18 cellular contexts compared by ENCODE assay signal in genomic region chr4:73248416-73248815, GRCh38. TPM values are rescaled to one million over a fixed set of nuclear protein-coding genes. Genes with fewer than 3 reads are reported as not detected.
DNase-seq lines count a peak whose midpoint lies in the region; ATAC-seq, FAIRE-seq and TF ChIP-seq lines count a peak whose summit lies in the region.
"Had no signal": no experiment of that assay in that cellular context is flagged by ENCODE, and none has a peak within 500 bp of the region (broad histone marks: within the 10 kb centered on the region; RNA-seq: fewer than 3 reads in every experiment).

No MANE protein-coding gene starts in this region.

- H3K27me3 ChIP-seq in DND-41 (ENCODE audit: insufficient read depth, low read length, poor library complexity) (no peaks in the 10 kb centered on the region), K562 (ENCODE audit: control insufficient read depth in 2 of 2, insufficient read depth in 2 of 2, low read length in 2 of 2) (no peaks in the 10 kb centered on the region), small intestine (ENCODE audit: control insufficient read depth in 2 of 2, insufficient read depth in 2 of 2, low read length in 2 of 2) (no peaks in the 10 kb centered on the region)
- H3K27me3 ChIP-seq in CD8-positive, alpha-beta T cell (ENCODE audit: insufficient read depth, low read length) = no peaks in the 10 kb centered on the region
- H3K27me3 ChIP-seq: BLaER1 treated with 17β-estradiol and CSF1 and Interleukin-3, amounts not matched to agents 10 nM and 100 nM had no signal

- peaks cover 83% of the 10 kb centered on the region for H4K20me1 ChIP-seq in DND-41 (ENCODE audit: insufficient read depth, low read length)
- H4K20me1 ChIP-seq in K562 (replicated peaks; ENCODE audit: control insufficient read depth, insufficient read depth, low read length) = peaks cover 10% of the 10 kb centered on the region; the same call in 1 of the 2 replicates

- H2AFZ ChIP-seq in DND-41 (ENCODE audit: low read depth, low read length) (no peak overlapping the region), K562 (ENCODE audit: low read depth, low read length) (no peak overlapping the region)

- no TSS peak for BruUV-seq in K562 (replicated peaks; lab: Mats Ljungman, UMichigan)

- H3K36me3 ChIP-seq in DND-41 (ENCODE audit: insufficient read depth, low read length) = peaks cover 59% of the 10 kb centered on the region
- peaks cover 65% of the 10 kb centered on the region for H3K36me3 ChIP-seq in K562 (ENCODE audit: control insufficient read depth, insufficient read depth, low read length)
- H3K36me3 ChIP-seq in small intestine (ENCODE audit: control insufficient read depth in 2 of 2, insufficient read depth in 2 of 2, low read length in 2 of 2) = peaks cover 0 to 4% of the 10 kb centered on the region in 2 donors
- peaks cover 11% of the 10 kb centered on the region for H3K36me3 ChIP-seq in CD8-positive, alpha-beta T cell (ENCODE audit: insufficient read depth, low read length)

- DNase-seq in DND-41 = no peak
- DNase-seq in K562 (ENCODE audit: extremely low read depth in 1 of 4, low spot score in 3 of 4) = no peak
- DNase-seq in frontal cortex (ENCODE audit: low spot score in 2 of 2) = no peak
- DNase-seq in small intestine = no peak
- no peak for DNase-seq in C1 segment of cervical spinal cord (lab: John Stamatoyannopoulos, UW)
- DNase-seq in CD8-positive, alpha-beta T cell = no peak
- DNase-seq: 8988T; Caco-2; CD4-positive, CD25-positive, alpha-beta regulatory T cell; DMS79; GF-D8; GOT3; H7 had no signal

- no peak for TF ChIP-seq RAD21 in K562 (CRISPR knock-in tag; conservative IDR thresholded peaks at IDR 0.05 in 1 of 2, IDR thresholded peaks at IDR 0.05 in 1 of 2)

- no peak for TF ChIP-seq POLR2A in K562 (conservative IDR thresholded peaks at IDR 0.05)

- H3K9me1 ChIP-seq in K562 (ENCODE audit: control insufficient read depth, insufficient read depth, low read length) = no peaks in the 10 kb centered on the region

- H3K9me3 ChIP-seq in DND-41 (ENCODE audit: insufficient read depth, low read length, severe bottlenecking) (no peaks in the 10 kb centered on the region), K562 (replicated peaks; ENCODE audit: control insufficient read depth, insufficient read depth, low read depth, low read length) (no peaks in the 10 kb centered on the region), small intestine (ENCODE audit: control insufficient read depth, low read depth) (peaks cover 1% of the 10 kb centered on the region)
- H3K9me3 ChIP-seq in CD8-positive, alpha-beta T cell (ENCODE audit: low read length) = no peaks in the 10 kb centered on the region
- H3K9me3 ChIP-seq: Caco-2 had no signal

- POLR2A ChIA-PET in K562 (lab: Yijun Ruan, JAX) = interaction anchor here (1.5 kb wide), 1 partner anchor 10 kb away, joined by 8 read pairs; the partner anchor contains the start of gene ANKRD17
- POLR2A ChIA-PET in CD8-positive, alpha-beta T cell (lab: Charles Lee) = no interaction called here

- H3K4me1 Mint-ChIP-seq in CD8-positive, alpha-beta T cell (ENCODE audit: low read depth) = peaks cover 75% of the 10 kb centered on the region

- H3K79me2 ChIP-seq in DND-41 (ENCODE audit: insufficient read depth, low read length) (peaks cover 100% of the 10 kb centered on the region), K562 (ENCODE audit: control insufficient read depth, insufficient read depth, low read length) (peaks cover 100% of the 10 kb centered on the region)

- H3K27ac ChIP-seq in DND-41 (ENCODE audit: low read length) (no peak overlapping the region), K562 (ENCODE audit: extremely low read depth, low read depth, low read length) (no peak overlapping the region), small intestine (ENCODE audit: low read depth in 1 of 2, low read length in 1 of 2) (no peak overlapping the region)
- no peak overlapping the region for H3K27ac ChIP-seq in CD8-positive, alpha-beta T cell (ENCODE audit: low read depth, low read length)
- H3K27ac ChIP-seq: BLaER1 treated with 17β-estradiol and CSF1 and Interleukin-3, amounts not matched to agents 10 nM and 100 nM had no signal

- in situ Hi-C loops in K562 (cut with MboI) = no loop called here

- FAIRE-seq in K562 (lab: Jason Lieb, UNC) (no peak), frontal cortex (lab: Jason Lieb, UNC) (peak; percentile 17), small intestine (lab: Jason Lieb, UNC) (peak; percentile 57)
- FAIRE-seq: D721Med had no signal

- H3K4me3 Mint-ChIP-seq in CD8-positive, alpha-beta T cell = no peak overlapping the region
- H3K4me3 Mint-ChIP-seq: B cell; CD4-positive, CD25-positive, alpha-beta regulatory T cell had no signal

- no peak for TF ChIP-seq EP300 in K562 (IDR thresholded peaks at IDR 0.05; ENCODE audit: low read length)

- no peak for TF ChIP-seq CTCF in DND-41 (IDR thresholded peaks at IDR 0.05; ENCODE audit: borderline replicate concordance, extremely low read depth, low read length, poor library complexity, severe bottlenecking)
- TF ChIP-seq CTCF in K562 (IDR thresholded peaks at IDR 0.05 in 2 of 3, conservative IDR thresholded peaks at IDR 0.05 in 1 of 3; ENCODE audit: insufficient read depth in 2 of 3, low read depth in 1 of 3, low read length in 3 of 3) = no peak
- TF ChIP-seq CTCF in CD8-positive, alpha-beta T cell (IDR thresholded peaks at IDR 0.05) = no peak

- H3K4me1 ChIP-seq in DND-41 (ENCODE audit: insufficient read depth, low read length) (peaks cover 11% of the 10 kb centered on the region; the same call in 1 of the 2 replicates), K562 (replicated peaks in 1 of 2; ENCODE audit: control insufficient read depth in 2 of 2, insufficient read depth in 2 of 2, low read length in 2 of 2) (peaks cover 0 to 18% of the 10 kb centered on the region in 2 experiments; a peak in 2 of 5 replicates), small intestine (ENCODE audit: control insufficient read depth in 2 of 2, insufficient read depth in 1 of 2, low read depth in 1 of 2, low read length in 1 of 2) (peaks cover 3 to 11% of the 10 kb centered on the region in 2 donors)
- peaks cover 53% of the 10 kb centered on the region for H3K4me1 ChIP-seq in CD8-positive, alpha-beta T cell (ENCODE audit: insufficient read depth, low read length)
- H3K4me1 ChIP-seq: Caco-2 had no signal

- intact Hi-C loops in K562 (cut with micrococcal nuclease) = loop anchor here (5.0 kb wide), 1 partner anchor 66 kb away; no protein-coding TSS in a partner anchor
- intact Hi-C loops in CD8-positive, alpha-beta T cell (cut with DNase I, micrococcal nuclease) = loop anchor here in 1 of 2 experiments (5.0 kb wide), 1 partner anchor 36 kb away; no protein-coding TSS in a partner anchor

- peaks cover 38% of the 10 kb centered on the region for H3K36me3 Mint-ChIP-seq in CD8-positive, alpha-beta T cell

- ATAC-seq in DND-41 (ENCODE audit: insufficient read depth, low read depth) (no peak), K562 (no peak), HG02852 (IDR thresholded peaks at IDR 0.05; ENCODE audit: unreplicated experiment) (no peak)
- ATAC-seq in CD8-positive, alpha-beta T cell = no peak
- ATAC-seq: HCT116 had no signal

- 63% methylated on average over 1 of the region's 1 CpG for WGBS in K562 (ENCODE audit: insufficient coverage, low coverage, missing lambda C conversion rate)
- 26 to 65% (median 50%) methylated on average over 1 of the region's 1 CpG for WGBS in small intestine, 3 donors

- CTCF ChIA-PET in K562 (lab: Yijun Ruan, JAX; ENCODE audit: low intra/inter-chr PET ratio) = no interaction called here
- CTCF ChIA-PET in CD8-positive, alpha-beta T cell (lab: Charles Lee) = interaction anchor here (1.4 kb wide), 1 partner anchor 9 kb away, joined by 4 read pairs; no protein-coding TSS in a partner anchor

- no peak overlapping the region for H3K27ac Mint-ChIP-seq in CD8-positive, alpha-beta T cell
- H3K27ac Mint-ChIP-seq: B cell; CD4-positive, CD25-positive, alpha-beta regulatory T cell had no signal

- H3K9ac ChIP-seq in DND-41 (ENCODE audit: low read depth, low read length) (no peak overlapping the region), K562 (ENCODE audit: insufficient read depth in 1 of 2, low read depth in 2 of 2, low read length in 2 of 2) (no peak overlapping the region)
- H3K9ac ChIP-seq: BLaER1 treated with 17β-estradiol and CSF1 and Interleukin-3, amounts not matched to agents 10 nM and 100 nM had no signal

- H3K9me3 Mint-ChIP-seq in CD8-positive, alpha-beta T cell = no peaks in the 10 kb centered on the region
- H3K9me3 Mint-ChIP-seq: CD4-positive, CD25-positive, alpha-beta regulatory T cell had no signal

- H3K4me3 ChIP-seq in DND-41 (ENCODE audit: low read depth in 1 of 2, low read length in 2 of 2) (no peak overlapping the region), K562 (no peak overlapping the region), small intestine (ENCODE audit: low read depth in 1 of 2, low read length in 2 of 2) (no peak overlapping the region)
- no peak overlapping the region for H3K4me3 ChIP-seq in CD8-positive, alpha-beta T cell (ENCODE audit: low read depth, low read length)
- H3K4me3 ChIP-seq: BLaER1 treated with 17β-estradiol and CSF1 and Interleukin-3, amounts not matched to agents 10 nM and 100 nM had no signal

- 0 out of 2 replicates have a peak overlapping the region, but pooled peaks have one; percentile 14 for H3K4me2 ChIP-seq in DND-41 (ENCODE audit: insufficient read depth, low read length)
- no peak overlapping the region for H3K4me2 ChIP-seq in K562 (ENCODE audit: insufficient read depth, low read length)
- H3K4me2 ChIP-seq: BLaER1 treated with 17β-estradiol and CSF1 and Interleukin-3, amounts not matched to agents 10 nM and 100 nM had no signal

- H3K27me3 Mint-ChIP-seq in CD8-positive, alpha-beta T cell (ENCODE audit: low read depth) = no peaks in the 10 kb centered on the region
- H3K27me3 Mint-ChIP-seq: B cell; CD4-positive, CD25-positive, alpha-beta regulatory T cell had no signal

RNA-seq across cellular contexts. Expression of gene ANKRD17, which starts 10.2 kb away (rescaled TPM):
- total RNA-seq in K562 (2011; cell fraction: chromatin; rRNA removed; ENCODE audit: low replicate concordance) = 75.2 and 214 TPM in 2 replicates
- total RNA-seq in K562 (2011; cell fraction: nucleolus; rRNA removed) = 40.7 and 57.2 TPM in 2 replicates
- 73.1 and 77.5 TPM in 2 replicates for total RNA-seq in K562 (2011; cell fraction: nucleoplasm; rRNA removed)
- 40.0 and 42.2 TPM in 2 replicates for total RNA-seq in K562 (2014; rRNA removed)
- 52.2 and 59.0 TPM in 2 replicates for total RNA-seq in K562 (2014; rRNA removed; fragmentation: Illumina TruSeq; extraction: Trizol)
- total RNA-seq in K562 (2015; rRNA removed; fragmentation: Illumina TruSeq; extraction: Trizol) = 53.8 and 55.5 TPM in 2 replicates
- total RNA-seq in K562 (2021) = 67.4 and 73.2 TPM in 2 replicates
- 86.9 and 89.3 TPM in 2 replicates for polyA plus RNA-seq in K562 (2011; rRNA removed)
- 46.3 and 63.7 TPM in 2 replicates for polyA plus RNA-seq in K562 (2011; cell fraction: cytosol; rRNA removed)
- 73.9 and 82.8 TPM in 2 replicates for polyA plus RNA-seq in K562 (2011; cell fraction: nucleus; rRNA removed)
- polyA plus RNA-seq in K562 (2012) = 26.2 and 39.0 TPM in 2 replicates
- 55.0 and 58.9 TPM in 2 replicates for polyA plus RNA-seq in K562 (2014; fragmentation: Illumina TruSeq; extraction: Trizol)
- polyA plus RNA-seq in K562 (2014; fragmentation: Nextera tagmentation; extraction: Ambion mirVana) = 10 to 100 TPM; 25.5 to 26.9 TPM
- polyA plus RNA-seq in K562 (2014; rRNA removed) = 34.4 and 37.8 TPM in 2 replicates
- polyA minus RNA-seq in K562 (2011; rRNA and poly(A)+ RNA removed) = 220 and 227 TPM in 2 replicates
- 81.2 and 104 TPM in 2 replicates for polyA minus RNA-seq in K562 (2011; cell fraction: cytosol; rRNA and poly(A)+ RNA removed)
- polyA minus RNA-seq in K562 (2011; cell fraction: nucleus; rRNA and poly(A)+ RNA removed) = 58.8 and 101 TPM in 2 replicates
- 70.5 TPM for total RNA-seq in frontal cortex
- polyA plus RNA-seq in small intestine = 10 to 100 TPM; 12.2 to 13.5 (median 12.3) TPM
- total RNA-seq in CD8-positive, alpha-beta T cell = 10 to 100 TPM; 29.6 to 29.7 TPM
